In genomic region chr19:47514869-47515588, GRCh38 we compare ENCODE assay signal across 8 cellular contexts. TPM values are rescaled to one million over a fixed set of nuclear protein-coding genes. Genes with fewer than 3 reads are reported as not detected.
DNase-seq lines count a peak whose midpoint lies in the region; ATAC-seq lines count a peak whose summit lies in the region.

TSS of gene NAPA (minus strand) at chr19:47515063. CDS start at chr19:47514940, 123 bp downstream.

- intact Hi-C loops in aorta (cut with DNase I), result loop anchor here (1.0 to 10.0 kb wide), 7 partner anchors 31 to 240 kb away; partner anchors contain the start of genes BICRA (in 1 of the 2), INAFM1 (in 1 of the 2) and KPTN (in 1 of the 2)

- peak; percentile 100 for DNase-seq in NCI-H2081 (lab: John Stamatoyannopoulos, UW)
- DNase-seq in T1000 (lab: John Stamatoyannopoulos, UW), result peak; percentile 99
- DNase-seq in astrocyte of the hippocampus (ENCODE audit: low read depth, low spot score), result peak; percentile 100
- peak; percentile 100 for DNase-seq in hepatic stellate cell (ENCODE audit: low spot score)
- DNase-seq in aorta, result peak; percentile 100

- H3K4me1 ChIP-seq in rectal smooth muscle tissue (ENCODE audit: control insufficient read depth, insufficient read depth, low read length) (peaks cover 24% of the 10 kb centered on the region), aorta (ENCODE audit: control insufficient read depth in 1 of 2, insufficient read depth in 2 of 2, low read length in 2 of 2) (no peaks in the 10 kb centered on the region)

- peak; percentile 67 for ATAC-seq in GM18508 (IDR thresholded peaks at IDR 0.05; ENCODE audit: insufficient read depth, unreplicated experiment)
- ATAC-seq in HG03025 (IDR thresholded peaks at IDR 0.05; ENCODE audit: low FRiP score, unreplicated experiment), result peak; percentile 79
- peak; percentile 100 for ATAC-seq in aorta (ENCODE audit: low FRiP score)

- H3K36me3 ChIP-seq in rectal smooth muscle tissue (ENCODE audit: control insufficient read depth, insufficient read depth, low read length), result no peaks in the 10 kb centered on the region
- H3K36me3 ChIP-seq in aorta (ENCODE audit: control insufficient read depth in 1 of 2, insufficient read depth in 2 of 2, low read length in 1 of 2), result no peaks in the 10 kb centered on the region

- H3K4me3 ChIP-seq in rectal smooth muscle tissue (ENCODE audit: low read length) (peak within 1 kb of the TSS; percentile 73), aorta (ENCODE audit: low read length in 2 of 2) (peak within 1 kb of the TSS; percentile 47 to 62)

- no peaks in the 10 kb centered on the region for H3K27me3 ChIP-seq in rectal smooth muscle tissue (ENCODE audit: control insufficient read depth, insufficient read depth, low read length)
- no peaks in the 10 kb centered on the region for H3K27me3 ChIP-seq in aorta (ENCODE audit: control insufficient read depth in 1 of 2, insufficient read depth in 2 of 2, low read length in 1 of 2)

- WGBS in aorta, 2 donors, result 0 to 1% methylated on average over 62 to 78 of the region's 78 CpGs

- peak within 1 kb of the TSS; percentile 100 for H3K9ac ChIP-seq in rectal smooth muscle tissue (ENCODE audit: low read length)

- peak within 1 kb of the TSS; percentile 98 for H3K27ac ChIP-seq in rectal smooth muscle tissue (ENCODE audit: low read depth, low read length)
- peak within 1 kb of the TSS; percentile 39 to 79 for H3K27ac ChIP-seq in aorta (ENCODE audit: low read depth in 1 of 2, low read length in 2 of 2)

- no peaks in the 10 kb centered on the region for H3K9me3 ChIP-seq in aorta (ENCODE audit: control insufficient read depth, low read length)

RNA-seq across cellular contexts. Expression of gene NAPA, which starts in this region (rescaled TPM):
- total RNA-seq in aorta, result 10 to 100 TPM; 63.5 to 79.8 TPM
- polyA plus RNA-seq in aorta, result 10 to 100 TPM; 61.7 to 94.0 TPM

Comparison
In these comparisons a context has a peak if more than half of its experiments do, and no peak if none do; other contexts are left out.
1. Peak in every context shown above with its lines: DNase-seq, ATAC-seq, H3K4me3 ChIP-seq and H3K27ac ChIP-seq.